Comparison of ENCODE assay signal across 23 cellular contexts in genomic region chr2:162487816-162488215, GRCh38.
"Had no signal": no experiment of that assay in that cellular context is flagged by ENCODE, and none has a peak within 500 bp of the region (broad histone marks: within the 10 kb centered on the region; RNA-seq: fewer than 3 reads in every experiment).

No MANE protein-coding gene starts in this region.

- H3K4me3 Mint-ChIP-seq: mesothelial cell of epicardium; natural killer cell; stimulated activated naive B cell treated with anti-CD40 and anti-IgM and Interleukin-4, amounts not matched to agents 10 μg/mL and 1 μg/mL and 100 μg/mL, for 72 hours; stimulated activated naive CD8-positive, alpha-beta T cell treated with anti-CD3 and anti-CD28 coated beads, Interleukin-15, amount 100 ng/mL, for 72 hours had no signal

- H3K9me3 ChIP-seq: colonic mucosa, pancreas, prostate gland had no signal

- H3K36me3 Mint-ChIP-seq: mesothelial cell of epicardium; natural killer cell; stimulated activated naive B cell treated with anti-CD40 and anti-IgM and Interleukin-4, amounts not matched to agents 10 μg/mL and 1 μg/mL and 100 μg/mL, for 72 hours had no signal

- H3K4me1 ChIP-seq: colonic mucosa, foreskin keratinocyte, prostate gland, spleen, transverse colon had no signal

- ATAC-seq: foreskin keratinocyte; left lobe of liver; natural killer cell; sciatic nerve; stimulated activated naive B cell treated with anti-CD40 and anti-IgM and Interleukin-4, amounts not matched to agents 10 μg/mL and 1 μg/mL and 100 μg/mL, for 72 hours; stimulated activated naive CD8-positive, alpha-beta T cell treated with anti-CD3 and anti-CD28 coated beads, Interleukin-15, amount 100 ng/mL, for 72 hours had no signal

- H3K27ac Mint-ChIP-seq: mesothelial cell of epicardium; natural killer cell; stimulated activated naive B cell treated with anti-CD40 and anti-IgM and Interleukin-4, amounts not matched to agents 10 μg/mL and 1 μg/mL and 100 μg/mL, for 72 hours; stimulated activated naive CD8-positive, alpha-beta T cell treated with anti-CD3 and anti-CD28 coated beads, Interleukin-15, amount 100 ng/mL, for 72 hours had no signal

- H3K27me3 ChIP-seq: colonic mucosa, foreskin keratinocyte, pancreas, spleen, transverse colon had no signal

- H3K36me3 ChIP-seq: colonic mucosa, pancreas, prostate gland, spleen, thoracic aorta, transverse colon had no signal

- H3K4me1 Mint-ChIP-seq: natural killer cell; stimulated activated naive B cell treated with anti-CD40 and anti-IgM and Interleukin-4, amounts not matched to agents 10 μg/mL and 1 μg/mL and 100 μg/mL, for 72 hours; stimulated activated naive CD8-positive, alpha-beta T cell treated with anti-CD3 and anti-CD28 coated beads, Interleukin-15, amount 100 ng/mL, for 72 hours had no signal

- H3K27ac ChIP-seq: colonic mucosa, foreskin keratinocyte, pancreas, prostate gland, spleen, thoracic aorta, transverse colon had no signal

- H3K27me3 Mint-ChIP-seq: stimulated activated naive B cell treated with anti-CD40 and anti-IgM and Interleukin-4, amounts not matched to agents 10 μg/mL and 1 μg/mL and 100 μg/mL, for 72 hours; stimulated activated naive CD8-positive, alpha-beta T cell treated with anti-CD3 and anti-CD28 coated beads, Interleukin-15, amount 100 ng/mL, for 72 hours had no signal

- DNase-seq: cerebellar nuclear complex; colonic mucosa; dermis blood vessel endothelial cell; erythroblast; foreskin keratinocyte; kidney glomerular epithelial cell; mammary epithelial cell; natural killer cell; occipital lobe; pancreas; retina; spleen; stimulated activated CD4-positive, alpha-beta T cell treated with anti-CD3 and anti-CD28 coated beads, Interleukin-15, amount 100 ng/mL, for 24 hours; stimulated activated CD4-positive, alpha-beta T cell treated with anti-CD3 and anti-CD28 coated beads, Interleukin-1b, Interleukin-23, amount 100 ng/mL, for 48 hours; stimulated activated CD4-positive, alpha-beta T cell treated with anti-CD3 and anti-CD28 coated beads, Interleukin-4, amount 100 ng/mL, for 4 hours; stimulated activated naive B cell treated with anti-CD40 and anti-IgM and Interleukin-4, amounts not matched to agents 10 μg/mL and 1 μg/mL and 100 μg/mL, for 72 hours; stimulated activated naive CD8-positive, alpha-beta T cell treated with anti-CD3 and anti-CD28 coated beads, Interleukin-15, amount 100 ng/mL, for 72 hours; transverse colon had no signal

- H3K4me3 ChIP-seq: colonic mucosa, pancreas, prostate gland, spleen, thoracic aorta, transverse colon had no signal
